8 cellular contexts compared by ENCODE assay signal in the genomic region with DNA sequence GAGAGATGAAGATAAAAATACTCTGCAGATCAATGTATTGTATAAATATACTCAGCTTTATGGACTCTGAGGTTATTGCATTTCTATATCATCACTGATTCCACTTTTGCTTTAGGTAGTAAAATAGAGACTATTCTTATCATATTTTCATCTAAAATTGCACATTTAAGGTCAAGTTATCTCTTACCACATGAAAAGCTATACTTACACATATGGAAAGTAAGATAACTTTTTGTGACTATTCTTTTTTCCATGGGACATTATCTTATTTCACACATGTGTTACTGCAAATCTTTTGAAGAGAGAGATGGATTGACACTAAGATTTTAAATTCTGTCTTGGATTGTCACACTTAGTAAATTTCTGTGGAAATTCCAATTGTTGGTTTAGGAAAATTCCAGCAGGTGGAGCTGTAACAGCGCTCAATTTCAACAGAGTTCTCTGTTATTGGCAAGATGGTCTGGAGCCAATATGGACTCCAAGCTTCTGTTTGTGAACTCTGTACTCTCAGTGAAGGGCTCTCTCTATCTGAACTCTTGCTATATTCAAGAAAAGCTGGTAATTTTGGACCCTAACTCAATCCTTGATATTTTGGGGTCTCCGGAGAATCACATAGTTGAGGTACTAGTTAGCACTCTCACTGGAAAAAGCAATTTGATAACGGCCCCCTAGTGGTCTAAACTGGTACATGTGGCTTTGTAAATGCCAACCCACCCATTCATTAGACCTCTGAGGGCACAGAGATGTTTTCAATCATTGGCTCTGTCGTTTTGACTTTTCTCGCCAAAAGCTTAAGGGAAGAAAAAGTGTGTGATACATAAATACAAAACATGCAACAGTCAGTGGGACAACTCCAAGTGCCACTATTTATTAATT.
A peak's percentile ranks its signal among the peaks of the same experiment; 100 is the strongest.
DNase-seq lines count a peak whose midpoint lies in the region; ATAC-seq and TF ChIP-seq lines count a peak whose summit lies in the region.

No MANE protein-coding gene starts in this region.

- intact Hi-C loops in Caco-2 (cut with micrococcal nuclease; ENCODE audit: unreplicated experiment), result loop anchor here (1.0 to 5.0 kb wide), 5 partner anchors 126 to 1715 kb away; no protein-coding TSS in a partner anchor
- intact Hi-C loops in activated CD4-positive, alpha-beta memory T cell treated with anti-CD3 and anti-CD28 coated beads for 36 hours (cut with micrococcal nuclease), result loop anchor here (1.0 to 10.0 kb wide), 7 partner anchors 15 to 807 kb away; no protein-coding TSS in a partner anchor

- POLR2A ChIA-PET in Caco-2 (lab: Charles Lee), result interaction anchor here (0.5 kb wide), 1 partner anchor 37 kb away, joined by 5 read pairs; no protein-coding TSS in a partner anchor
- POLR2A ChIA-PET in activated CD4-positive, alpha-beta memory T cell treated with anti-CD3 and anti-CD28 coated beads for 36 hours (lab: Charles Lee), result interaction anchor here (0.5 to 1.4 kb wide), 3 partner anchors 37 to 243 kb away, joined by 3 read pairs; no protein-coding TSS in a partner anchor

- no peaks in the 10 kb centered on the region for H3K9me3 ChIP-seq in Caco-2

- no peaks in the 10 kb centered on the region for H3K4me1 Mint-ChIP-seq in Caco-2 (ENCODE audit: low read depth, unreplicated experiment)
- H3K4me1 Mint-ChIP-seq in activated CD4-positive, alpha-beta memory T cell treated with anti-CD3 and anti-CD28 coated beads for 36 hours (ENCODE audit: low read depth), result peaks cover 10% of the 10 kb centered on the region
- peaks cover 23% of the 10 kb centered on the region for H3K4me1 Mint-ChIP-seq in endothelial cell (ENCODE audit: unreplicated experiment)
- H3K4me1 Mint-ChIP-seq in stimulated activated naive CD8-positive, alpha-beta T cell treated with anti-CD3 and anti-CD28 coated beads, Interleukin-15, amount 100 ng/mL, for 72 hours, result no peaks in the 10 kb centered on the region

- H3K9me3 Mint-ChIP-seq in Caco-2 (ENCODE audit: unreplicated experiment), result no peaks in the 10 kb centered on the region
- H3K9me3 Mint-ChIP-seq in activated CD4-positive, alpha-beta memory T cell treated with anti-CD3 and anti-CD28 coated beads for 36 hours, result no peaks in the 10 kb centered on the region
- H3K9me3 Mint-ChIP-seq in endothelial cell (ENCODE audit: unreplicated experiment), result no peaks in the 10 kb centered on the region
- no peaks in the 10 kb centered on the region for H3K9me3 Mint-ChIP-seq in stimulated activated naive CD8-positive, alpha-beta T cell treated with anti-CD3 and anti-CD28 coated beads, Interleukin-15, amount 100 ng/mL, for 72 hours

- TF ChIP-seq CTCF in Caco-2 (IDR thresholded peaks at IDR 0.05; ENCODE audit: insufficient read depth in 1 of 2, low read depth in 1 of 2, low read length in 1 of 2, severe bottlenecking in 1 of 2, unreplicated experiment in 1 of 2), result peak; percentile 86 to 99
- TF ChIP-seq CTCF in endothelial cell (IDR thresholded peaks at IDR 0.05; ENCODE audit: unreplicated experiment), result peak; percentile 99

- CTCF ChIA-PET in Caco-2 (lab: Charles Lee), result interaction anchor here (0.5 to 1.9 kb wide), 29 partner anchors 9 to 799 kb away, joined by 3 to 22 read pairs (median 4); no protein-coding TSS in a partner anchor
- CTCF ChIA-PET in activated CD4-positive, alpha-beta memory T cell treated with anti-CD3 and anti-CD28 coated beads for 36 hours (lab: Charles Lee), result interaction anchor here (0.6 to 5.2 kb wide), 136 partner anchors 9 to 1294 kb away, joined by 3 to 121 read pairs (median 4); a partner anchor contains a TSS

- no peaks in the 10 kb centered on the region for H3K36me3 ChIP-seq in Caco-2 (ENCODE audit: control insufficient read depth, insufficient read depth, low read length)

- H3K4me1 ChIP-seq in Caco-2, result no peaks in the 10 kb centered on the region

- H3K27ac Mint-ChIP-seq in Caco-2 (ENCODE audit: unreplicated experiment) (no peak overlapping the region), endothelial cell (ENCODE audit: unreplicated experiment) (peak overlapping the region; percentile 94)
- H3K27ac Mint-ChIP-seq in activated CD4-positive, alpha-beta memory T cell treated with anti-CD3 and anti-CD28 coated beads for 36 hours, result peak overlapping the region; percentile 59
- peak overlapping the region; percentile 60 to 63 for H3K27ac Mint-ChIP-seq in stimulated activated naive CD8-positive, alpha-beta T cell treated with anti-CD3 and anti-CD28 coated beads, Interleukin-15, amount 100 ng/mL, for 72 hours

- no TSS peak for BruUV-seq in Caco-2 (replicated peaks; lab: Mats Ljungman, UMichigan)

- ATAC-seq in GM19452 (IDR thresholded peaks at IDR 0.05; ENCODE audit: unreplicated experiment) (peak; percentile 92), HG03521 (IDR thresholded peaks at IDR 0.05; ENCODE audit: unreplicated experiment) (peak; percentile 81)
- ATAC-seq in stimulated activated naive CD8-positive, alpha-beta T cell treated with anti-CD3 and anti-CD28 coated beads, Interleukin-15, amount 100 ng/mL, for 72 hours, result peak; percentile 91

- H3K4me3 Mint-ChIP-seq in Caco-2 (ENCODE audit: unreplicated experiment) (peak overlapping the region; percentile 24), endothelial cell (ENCODE audit: unreplicated experiment) (no peak overlapping the region)
- peak overlapping the region; percentile 59 for H3K4me3 Mint-ChIP-seq in activated CD4-positive, alpha-beta memory T cell treated with anti-CD3 and anti-CD28 coated beads for 36 hours
- peak overlapping the region; percentile 64 to 74 for H3K4me3 Mint-ChIP-seq in stimulated activated naive CD8-positive, alpha-beta T cell treated with anti-CD3 and anti-CD28 coated beads, Interleukin-15, amount 100 ng/mL, for 72 hours

- H3K36me3 Mint-ChIP-seq in Caco-2 (ENCODE audit: insufficient read depth, unreplicated experiment) (no peaks in the 10 kb centered on the region), endothelial cell (ENCODE audit: low read depth, unreplicated experiment) (no peaks in the 10 kb centered on the region)
- H3K36me3 Mint-ChIP-seq in activated CD4-positive, alpha-beta memory T cell treated with anti-CD3 and anti-CD28 coated beads for 36 hours, result no peaks in the 10 kb centered on the region

- H3K4me3 ChIP-seq in Caco-2 (ENCODE audit: low read depth, low read length), result no peak overlapping the region

- H3K27me3 Mint-ChIP-seq in Caco-2 (ENCODE audit: insufficient read depth, unreplicated experiment) (peaks cover 23% of the 10 kb centered on the region), endothelial cell (ENCODE audit: unreplicated experiment) (no peaks in the 10 kb centered on the region)
- H3K27me3 Mint-ChIP-seq in activated CD4-positive, alpha-beta memory T cell treated with anti-CD3 and anti-CD28 coated beads for 36 hours, result no peaks in the 10 kb centered on the region
- no peaks in the 10 kb centered on the region for H3K27me3 Mint-ChIP-seq in stimulated activated naive CD8-positive, alpha-beta T cell treated with anti-CD3 and anti-CD28 coated beads, Interleukin-15, amount 100 ng/mL, for 72 hours

- H3K27me3 ChIP-seq in Caco-2 (replicated peaks; ENCODE audit: control insufficient read depth, insufficient read depth, low read length), result peaks cover 2% of the 10 kb centered on the region; the same call in 1 of the 2 replicates

- DNase-seq in Caco-2, result peak; percentile 65 to 80
- peak; percentile 75 for DNase-seq in NCI-H748 treated with DMSO at 0.1 percent for 48 hours (lab: John Stamatoyannopoulos, UW)
- DNase-seq in activated CD4-positive, alpha-beta memory T cell treated with anti-CD3 and anti-CD28 coated beads for 36 hours, result peak; percentile 53
- peak; percentile 66 for DNase-seq in endothelial cell (ENCODE audit: low spot score)
- DNase-seq in myocyte (ENCODE audit: low read depth), result peak; percentile 82
- peak; percentile 61 to 74 for DNase-seq in stimulated activated naive CD8-positive, alpha-beta T cell treated with anti-CD3 and anti-CD28 coated beads, Interleukin-15, amount 100 ng/mL, for 72 hours
